8 cellular contexts compared by ENCODE assay signal in the genomic region with DNA sequence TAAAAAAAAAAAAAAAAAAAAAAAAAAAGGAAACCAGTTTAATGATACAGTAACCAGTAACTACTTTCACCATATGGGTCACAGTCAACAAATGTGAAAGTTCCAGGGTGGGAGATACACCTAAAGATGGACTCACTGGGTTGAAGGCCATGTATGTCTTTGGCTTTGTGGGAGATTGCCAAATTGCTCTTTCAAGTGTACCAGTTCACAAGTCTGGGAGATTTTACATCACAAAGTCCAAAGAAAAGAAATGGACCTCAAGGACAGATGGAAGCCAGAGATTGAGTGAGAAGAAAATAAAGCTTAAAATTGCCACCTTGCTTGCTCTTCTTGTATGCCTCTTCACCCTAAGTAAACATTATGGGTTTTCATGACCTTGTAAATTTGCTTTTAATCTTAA.
"Had no signal": no experiment of that assay in that cellular context is flagged by ENCODE, and none has a peak within 500 bp of the region (broad histone marks: within the 10 kb centered on the region; RNA-seq: fewer than 3 reads in every experiment).

No MANE protein-coding gene starts in this region.

- H3K9me3 Mint-ChIP-seq: GM23338, H9 had no signal

- H3K27ac Mint-ChIP-seq: GM23338, H9 had no signal

- H3K4me3 ChIP-seq: GM23338, K562 had no signal

- FAIRE-seq: H1, H54, K562 had no signal

- H3K4me2 ChIP-seq: GM23338 had no signal

- H2AFZ ChIP-seq: GM23338 had no signal

- H3K27ac ChIP-seq: HL-60 had no signal

- H3K4me3 Mint-ChIP-seq: GM23338, H9 had no signal

- ATAC-seq: GM23338, K562 had no signal

- DNase-seq: H9, HCEC 1CT, IMR-90 had no signal
